Comparison of ENCODE assay signal across 1 cellular context in the genomic region with DNA sequence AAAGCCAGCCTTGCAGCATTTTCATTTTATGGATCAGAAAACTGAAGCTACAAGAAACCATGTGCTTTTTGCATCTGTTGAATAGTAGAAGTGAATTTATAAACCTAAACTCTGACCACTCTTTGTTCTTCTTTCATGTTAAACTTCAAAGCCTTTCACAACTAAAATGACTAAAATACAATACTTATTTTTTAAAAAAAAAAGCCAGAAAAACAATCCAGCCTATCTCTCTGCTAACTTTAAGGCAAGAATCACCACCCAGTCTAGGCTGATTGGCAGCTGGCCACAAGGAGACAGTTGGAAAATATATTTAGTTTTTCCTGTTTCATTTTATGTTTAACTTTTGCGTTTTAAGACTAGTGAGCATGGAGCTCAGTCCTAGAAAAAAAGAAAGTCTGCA.
TF ChIP-seq lines count a peak whose summit lies in the region.

No MANE protein-coding gene starts in this region.

TF ChIP-seq in GM12878, 131 proteins besides CTCF, POLR2A, EP300 and RAD21 (continued from another document):
- TF ChIP-seq, protein P1, sequence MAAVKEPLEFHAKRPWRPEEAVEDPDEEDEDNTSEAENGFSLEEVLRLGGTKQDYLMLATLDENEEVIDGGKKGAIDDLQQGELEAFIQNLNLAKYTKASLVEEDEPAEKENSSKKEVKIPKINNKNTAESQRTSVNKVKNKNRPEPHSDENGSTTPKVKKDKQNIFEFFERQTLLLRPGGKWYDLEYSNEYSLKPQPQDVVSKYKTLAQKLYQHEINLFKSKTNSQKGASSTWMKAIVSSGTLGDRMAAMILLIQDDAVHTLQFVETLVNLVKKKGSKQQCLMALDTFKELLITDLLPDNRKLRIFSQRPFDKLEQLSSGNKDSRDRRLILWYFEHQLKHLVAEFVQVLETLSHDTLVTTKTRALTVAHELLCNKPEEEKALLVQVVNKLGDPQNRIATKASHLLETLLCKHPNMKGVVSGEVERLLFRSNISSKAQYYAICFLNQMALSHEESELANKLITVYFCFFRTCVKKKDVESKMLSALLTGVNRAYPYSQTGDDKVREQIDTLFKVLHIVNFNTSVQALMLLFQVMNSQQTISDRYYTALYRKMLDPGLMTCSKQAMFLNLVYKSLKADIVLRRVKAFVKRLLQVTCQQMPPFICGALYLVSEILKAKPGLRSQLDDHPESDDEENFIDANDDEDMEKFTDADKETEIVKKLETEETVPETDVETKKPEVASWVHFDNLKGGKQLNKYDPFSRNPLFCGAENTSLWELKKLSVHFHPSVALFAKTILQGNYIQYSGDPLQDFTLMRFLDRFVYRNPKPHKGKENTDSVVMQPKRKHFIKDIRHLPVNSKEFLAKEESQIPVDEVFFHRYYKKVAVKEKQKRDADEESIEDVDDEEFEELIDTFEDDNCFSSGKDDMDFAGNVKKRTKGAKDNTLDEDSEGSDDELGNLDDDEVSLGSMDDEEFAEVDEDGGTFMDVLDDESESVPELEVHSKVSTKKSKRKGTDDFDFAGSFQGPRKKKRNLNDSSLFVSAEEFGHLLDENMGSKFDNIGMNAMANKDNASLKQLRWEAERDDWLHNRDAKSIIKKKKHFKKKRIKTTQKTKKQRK (IDR thresholded peaks at IDR 0.05; ENCODE audit: low read depth, low read length), result no peak
- TF ChIP-seq, protein P2, sequence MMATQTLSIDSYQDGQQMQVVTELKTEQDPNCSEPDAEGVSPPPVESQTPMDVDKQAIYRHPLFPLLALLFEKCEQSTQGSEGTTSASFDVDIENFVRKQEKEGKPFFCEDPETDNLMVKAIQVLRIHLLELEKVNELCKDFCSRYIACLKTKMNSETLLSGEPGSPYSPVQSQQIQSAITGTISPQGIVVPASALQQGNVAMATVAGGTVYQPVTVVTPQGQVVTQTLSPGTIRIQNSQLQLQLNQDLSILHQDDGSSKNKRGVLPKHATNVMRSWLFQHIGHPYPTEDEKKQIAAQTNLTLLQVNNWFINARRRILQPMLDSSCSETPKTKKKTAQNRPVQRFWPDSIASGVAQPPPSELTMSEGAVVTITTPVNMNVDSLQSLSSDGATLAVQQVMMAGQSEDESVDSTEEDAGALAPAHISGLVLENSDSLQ (IDR thresholded peaks at IDR 0.05), result peak; percentile 85
- peak; percentile 92 for TF ChIP-seq TCF7 (IDR thresholded peaks at IDR 0.05; ENCODE audit: borderline replicate concordance)
